8 cellular contexts compared by ENCODE assay signal in the genomic region with DNA sequence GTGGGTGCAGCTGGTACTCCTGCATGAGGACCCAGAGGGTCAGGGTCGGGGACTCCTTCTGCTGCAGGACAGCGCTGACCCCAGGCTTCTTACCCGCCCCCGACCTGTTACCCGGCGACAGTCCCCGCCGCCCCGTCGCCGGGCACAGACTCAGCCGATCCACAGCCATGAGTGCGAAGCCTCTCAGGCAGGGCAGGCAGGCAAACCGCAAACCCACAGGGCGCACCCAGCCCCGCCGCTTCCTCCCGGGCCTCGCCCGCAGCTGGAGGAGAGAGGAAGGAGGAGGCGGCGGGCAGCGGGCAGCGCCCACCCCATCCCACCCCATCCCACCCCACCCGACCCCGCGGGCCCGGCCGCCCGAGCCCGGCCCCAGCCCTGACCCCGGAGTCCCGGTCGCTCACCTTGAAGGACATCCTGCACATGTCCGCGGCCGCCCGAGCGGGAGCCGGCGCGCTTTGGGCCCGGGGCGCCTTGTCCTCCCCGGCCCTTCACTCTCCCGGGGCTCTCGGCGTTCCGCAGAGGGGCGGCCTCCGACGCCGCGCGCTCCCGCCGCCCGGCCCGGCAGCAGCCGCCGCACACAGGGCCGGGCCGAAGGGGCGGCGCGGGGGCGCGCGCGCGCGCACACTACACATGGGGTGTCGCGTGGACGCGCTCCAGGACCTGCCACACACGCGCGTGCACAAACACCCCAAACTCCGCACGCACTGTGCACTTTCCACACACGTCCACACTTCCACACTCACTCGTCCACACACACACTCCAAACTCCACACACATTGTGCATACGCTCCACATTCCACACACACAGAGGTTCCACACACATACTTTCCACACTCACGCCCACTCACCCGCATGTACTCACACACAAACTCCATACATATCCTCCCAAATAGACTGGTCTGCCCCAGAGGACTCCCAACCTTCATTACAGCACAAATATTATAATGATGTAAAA. TPM values are rescaled to one million over a fixed set of nuclear protein-coding genes. Genes with fewer than 3 reads are reported as not detected.
DNase-seq lines count a peak whose midpoint lies in the region; ATAC-seq, FAIRE-seq and TF ChIP-seq lines count a peak whose summit lies in the region.

A gene with protein sequence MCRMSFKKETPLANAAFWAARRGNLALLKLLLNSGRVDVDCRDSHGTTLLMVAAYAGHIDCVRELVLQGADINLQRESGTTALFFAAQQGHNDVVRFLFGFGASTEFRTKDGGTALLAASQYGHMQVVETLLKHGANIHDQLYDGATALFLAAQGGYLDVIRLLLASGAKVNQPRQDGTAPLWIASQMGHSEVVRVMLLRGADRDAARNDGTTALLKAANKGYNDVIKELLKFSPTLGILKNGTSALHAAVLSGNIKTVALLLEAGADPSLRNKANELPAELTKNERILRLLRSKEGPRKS (minus strand): TSS at position 603 of the 955 bp plus-strand sequence. CDS start 181 bp downstream, at position 422.

- TF ChIP-seq CTCF in CD14-positive monocyte (IDR thresholded peaks at IDR 0.05): no peak
- no peak for TF ChIP-seq CTCF in GM12878 (IDR thresholded peaks at IDR 0.05 in 2 of 3, conservative IDR thresholded peaks at IDR 0.05 in 1 of 3; ENCODE audit: control insufficient read depth in 2 of 3, extremely low read depth in 1 of 3, insufficient read depth in 1 of 3, low read depth in 3 of 3, low read length in 3 of 3)

- intact Hi-C loops in CD14-positive monocyte (cut with micrococcal nuclease): no loop called here
- intact Hi-C loops in GM12878 (cut with micrococcal nuclease; ENCODE audit: unreplicated experiment): no loop called here

- peaks cover 68 to 75% (median 75%) of the 10 kb centered on the region in 3 donors for H3K27me3 Mint-ChIP-seq in CD14-positive monocyte (ENCODE audit: low read depth in 3 of 3)

- no TSS peak for BruUV-seq in GM12878 (replicated peaks; lab: Mats Ljungman, UMichigan)

- H3K4me1 Mint-ChIP-seq in CD14-positive monocyte: peaks cover 20% of the 10 kb centered on the region

- H3K27ac ChIP-seq in GM12878 (ENCODE audit: control insufficient read depth, insufficient read depth) (no peak within 1 kb of the TSS), skin epidermis (peak within 1 kb of the TSS in 15 of 21 experiments; percentile 4 to 80 (median 66))

- no peak for TF ChIP-seq RAD21 in GM12878 (IDR thresholded peaks at IDR 0.05; ENCODE audit: insufficient read depth, low read depth, low read length)

- RAD21 ChIA-PET in GM12878 (lab: Charles Lee; ENCODE audit: unreplicated experiment): no interaction called here

- peaks cover 6% of the 10 kb centered on the region in 2 experiments; a peak in 3 of 4 replicates for H3K27me3 ChIP-seq in GM12878 (replicated peaks in 1 of 2; ENCODE audit: control insufficient read depth in 2 of 2, insufficient read depth in 2 of 2, low read length in 1 of 2)

- H3K79me2 ChIP-seq in GM12878 (ENCODE audit: control insufficient read depth, insufficient read depth, low read length): no peaks in the 10 kb centered on the region

- no peak for TF ChIP-seq EP300 in GM12878 (IDR thresholded peaks at IDR 0.05; ENCODE audit: borderline replicate concordance in 1 of 2, control insufficient read depth in 1 of 2, low read depth in 2 of 2, low read length in 2 of 2)

- in situ Hi-C loops in GM12878 (cut with MboI): no loop called here

- no peak for FAIRE-seq in GM12878 (lab: Jason Lieb, UNC)

- peak; percentile 63 for ATAC-seq in HG02588 (IDR thresholded peaks at IDR 0.05; ENCODE audit: unreplicated experiment)
- peak; percentile 80 for ATAC-seq in GM12878
- no peak for ATAC-seq in HG03045 (IDR thresholded peaks at IDR 0.05; ENCODE audit: unreplicated experiment)

- H3K9me3 ChIP-seq in GM12878 (replicated peaks; ENCODE audit: control insufficient read depth, insufficient read depth, low read length): no peaks in the 10 kb centered on the region
- H3K9me3 ChIP-seq in iPS-18c (ENCODE audit: control insufficient read depth, insufficient read depth, low read length): no peaks in the 10 kb centered on the region

- H4K20me1 ChIP-seq in GM12878 (ENCODE audit: control insufficient read depth, insufficient read depth): no peaks in the 10 kb centered on the region

- DNase-seq in CD14-positive monocyte (ENCODE audit: low spot score): no peak
- DNase-seq in T-helper 2 cell: peak; percentile 13 to 75 (median 26)
- no peak for DNase-seq in GM12878 (ENCODE audit: low read depth, low spot score)
- DNase-seq in NCI-H1092 treated with DMSO at 0.1 percent for 48 hours (lab: John Stamatoyannopoulos, UW): no peak

- H3K4me1 ChIP-seq in GM12878 (ENCODE audit: control insufficient read depth, insufficient read depth, low read length): no peaks in the 10 kb centered on the region

- CTCF ChIA-PET in GM12878 (lab: Yijun Ruan, JAX): interaction anchor here (1.4 kb wide), 1 partner anchor 36 kb away, joined by 4 read pairs; no protein-coding TSS in a partner anchor

- no peaks in the 10 kb centered on the region for H3K36me3 ChIP-seq in GM12878 (ENCODE audit: control insufficient read depth in 2 of 2, insufficient read depth in 2 of 2, low read length in 1 of 2)

- H3K9me3 Mint-ChIP-seq in CD14-positive monocyte: peaks cover 0 to 23% (median 6%) of the 10 kb centered on the region in 7 donors

- H3K4me3 ChIP-seq in GM12878 (no peak within 1 kb of the TSS), iPS-18c (ENCODE audit: insufficient read depth, low read depth, low read length) (peak within 1 kb of the TSS; percentile 51), skin epidermis (peak within 1 kb of the TSS; percentile 44 to 60 (median 53))

- H3K4me2 ChIP-seq in GM12878 (ENCODE audit: control insufficient read depth, insufficient read depth): peak within 1 kb of the TSS; percentile 56

- H3K4me3 Mint-ChIP-seq in CD14-positive monocyte: peak within 1 kb of the TSS; percentile 73 to 94

- no peak for TF ChIP-seq POLR2A in GM12878 (IDR thresholded peaks at IDR 0.05; ENCODE audit: low read depth, low read length)

- no peak within 1 kb of the TSS for H3K9ac ChIP-seq in GM12878 (ENCODE audit: control insufficient read depth, insufficient read depth, low read length)

- 4% methylated on average over 69 of the region's 86 CpGs for WGBS in GM12878 (ENCODE audit: insufficient coverage, insufficient replicate concordance, low lambda C conversion rate, missing lambda C conversion rate)

- SMC1A ChIA-PET in GM12878 (lab: Charles Lee; ENCODE audit: uncharacterized antibody, unreplicated experiment): interaction anchor here (0.6 to 1.0 kb wide), 4 partner anchors 11 to 90 kb away, joined by 3 to 6 read pairs (median 3); no protein-coding TSS in a partner anchor

- H2AFZ ChIP-seq in GM12878 (ENCODE audit: control insufficient read depth, low read depth, low read length): no peak within 1 kb of the TSS

- H3K27ac Mint-ChIP-seq in CD14-positive monocyte: no peak within 1 kb of the TSS

- H3K36me3 Mint-ChIP-seq in CD14-positive monocyte: peaks cover 4 to 5% of the 10 kb centered on the region in 2 donors

- POLR2A ChIA-PET in GM12878 (lab: Charles Lee): no interaction called here

TF ChIP-seq in GM12878, 131 proteins besides CTCF, POLR2A, EP300 and RAD21:
- TF ChIP-seq MTA3 (IDR thresholded peaks at IDR 0.05; ENCODE audit: borderline replicate concordance, low read length) (no peak), CBFB (IDR thresholded peaks at IDR 0.05; ENCODE audit: low read depth) (0 out of 2 replicates have a peak, but pooled peaks have one; percentile 16), RUNX3 (IDR thresholded peaks at IDR 0.05; ENCODE audit: low read length) (peak; percentile 52), SUZ12 (IDR thresholded peaks at IDR 0.05; ENCODE audit: unreplicated experiment) (peak; percentile 59)
TF ChIP-seq in GM12878: peak in this region for 3.

RNA-seq across cellular contexts. Expression of the gene that starts here (rescaled TPM):
- polyA plus RNA-seq in CD14-positive monocyte (under 1 TPM in 1 of 2 donors, not detected in 1; 0.11 TPM), GM12878 (2011; rRNA removed) (9.2 and 15.1 TPM in 2 replicates), GM12878 (2014; fragmentation: Illumina TruSeq; extraction: Trizol) (2.4 and 3.5 TPM in 2 replicates), GM12878 (2014; fragmentation: Nextera tagmentation; extraction: Ambion mirVana) (under 1 TPM; 0.53 to 0.62 TPM), GM12878 (2014; rRNA removed) (1.2 and 2.5 TPM in 2 replicates), GM12878 (2016; fragmentation: Nextera tagmentation; extraction: Ambion mirVana) (1 to 10 TPM; 1.6 TPM)
- total RNA-seq in GM12878 (2013; cell fraction: nucleolus; rRNA removed): 1.8 and 2.9 TPM in 2 replicates
- total RNA-seq in GM12878 (2014; rRNA removed) (0.98 and 1.3 TPM in 2 replicates), GM12878 (2014; rRNA removed; fragmentation: Illumina TruSeq; extraction: Trizol) (1.6 TPM in 2 replicates), GM12878 (2021) (1.4 and 1.7 TPM in 2 replicates)
- polyA plus RNA-seq in GM12878 (2011; ENCODE audit: low read depth): 0.18 TPM
- polyA plus RNA-seq in GM12878 (2011; cell fraction: cytosol; rRNA removed): 4.4 and 6.0 TPM in 2 replicates
- polyA plus RNA-seq in GM12878 (2011; cell fraction: nucleus; rRNA removed): 4.7 and 5.0 TPM in 2 replicates
- polyA plus RNA-seq in GM12878 (2012): 0.32 and 0.37 TPM in 2 replicates
- polyA minus RNA-seq in GM12878 (2011; rRNA and poly(A)+ RNA removed): 3.4 and 4.3 TPM in 2 replicates
- 3.2 and 4.4 TPM in 2 replicates for polyA minus RNA-seq in GM12878 (2011; cell fraction: cytosol; rRNA and poly(A)+ RNA removed)
- polyA minus RNA-seq in GM12878 (2011; cell fraction: nucleus; rRNA and poly(A)+ RNA removed): 3.1 and 6.1 TPM in 2 replicates

Comparison
In these comparisons a context has a peak if more than half of its experiments do, and no peak if none do; other contexts are left out.
1. DNase-seq: peak in T-helper 2 cell (5 of 5); none in CD14-positive monocyte (single experiment), GM12878 (single experiment) and NCI-H1092 treated with DMSO at 0.1 percent for 48 hours (single experiment).